In the genomic region with DNA sequence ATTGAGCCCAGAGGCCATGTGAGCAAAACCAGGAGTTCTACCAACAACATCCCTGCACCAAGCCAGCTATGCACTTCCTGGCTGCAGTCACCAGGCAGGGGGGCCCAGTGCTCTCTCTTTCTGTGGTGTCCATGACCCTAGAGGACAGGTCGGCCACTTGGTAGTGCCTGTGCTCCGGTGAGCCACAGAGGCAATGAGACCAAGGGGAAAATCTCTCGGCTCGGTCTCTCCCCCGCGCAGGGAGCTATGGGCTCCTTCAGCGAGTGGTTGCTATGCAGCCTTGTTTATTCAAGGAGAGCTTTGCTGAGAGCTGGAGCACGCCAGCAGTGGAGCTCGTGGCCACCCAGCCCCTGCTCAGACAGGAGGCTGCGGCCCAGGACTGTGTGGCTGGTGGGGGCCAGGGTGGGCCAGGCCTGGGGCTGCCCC, we compare ENCODE assay signal across 9 cellular contexts. TPM values are rescaled to one million over a fixed set of nuclear protein-coding genes. Genes with fewer than 3 reads are reported as not detected.
A peak's percentile ranks its signal among the peaks of the same experiment; 100 is the strongest.
DNase-seq lines count a peak whose midpoint lies in the region; ATAC-seq, FAIRE-seq and TF ChIP-seq lines count a peak whose summit lies in the region.
"Had no signal": no experiment of that assay in that cellular context is flagged by ENCODE, and none has a peak within 500 bp of the region (broad histone marks: within the 10 kb centered on the region; RNA-seq: fewer than 3 reads in every experiment).

Gene TOGARAM2 (plus strand): TSS at position 283 of the 426 bp plus-strand sequence. CDS start 13,537 bp downstream, outside the sequence.

- DNase-seq in DMS153 (lab: John Stamatoyannopoulos, UW) (peak; percentile 57), Panc1 (ENCODE audit: low read depth, low spot score) (no peak), Right ventricle myocardium superior (no peak), pancreas (peak in 1 of 6 donors; percentile 25), WERI-Rb-1 (no peak)
- DNase-seq in activated CD4-positive, CD25-positive, alpha-beta regulatory T cell treated with anti-CD3 and anti-CD28 coated beads, Interleukin-2, amount 50 U/mL, for 72 hours, result no peak
- DNase-seq in activated CD4-positive, CD25-positive, alpha-beta regulatory T cell (lab: John Stamatoyannopoulos, UW), result no peak

- POLR2A ChIA-PET in Panc1 (lab: Charles Lee), result no interaction called here

- in situ Hi-C loops in Panc1 (cut with HindIII; ENCODE audit: low pct_unique_long_range_greater_than_20kb, low sequenced_read_pairs), result no loop called here

- H3K9me3 ChIP-seq in Panc1 (ENCODE audit: control insufficient read depth, insufficient read depth, low read depth, low read length) (no peaks in the 10 kb centered on the region), pancreas (no peaks in the 10 kb centered on the region), WERI-Rb-1 (ENCODE audit: severe bottlenecking) (no peaks in the 10 kb centered on the region)
- H3K9me3 ChIP-seq: tibial artery had no signal

- CTCF ChIA-PET in Panc1 (lab: Charles Lee), result interaction anchor here (0.6 kb wide), 1 partner anchor 134 kb away, joined by 18 read pairs; no protein-coding TSS in a partner anchor

- no peak for TF ChIP-seq CTCF in Panc1 (IDR thresholded peaks at IDR 0.05)
- no peak for TF ChIP-seq CTCF in pancreas (IDR thresholded peaks at IDR 0.05)
- no peak for TF ChIP-seq CTCF in WERI-Rb-1 (IDR thresholded peaks at IDR 0.05; ENCODE audit: low read depth, low read length)

- ATAC-seq in Panc1, result peak; percentile 76
- ATAC-seq in Right ventricle myocardium superior (ENCODE audit: poor library complexity), result peak; percentile 78
- ATAC-seq in pancreas, result peak in 3 of 4 donors; percentile 48 to 85 (median 77)
- ATAC-seq in HG03378 (IDR thresholded peaks at IDR 0.05; ENCODE audit: unreplicated experiment), result no peak

- WGBS in pancreas, 2 donors, result 53 to 57% methylated on average over 10 of the region's 10 CpGs

- H3K36me3 ChIP-seq in Panc1 (ENCODE audit: control insufficient read depth, insufficient read depth, low read length) (no peaks in the 10 kb centered on the region), pancreas (no peaks in the 10 kb centered on the region), WERI-Rb-1 (no peaks in the 10 kb centered on the region)
- H3K36me3 ChIP-seq: tibial artery had no signal

- FAIRE-seq in pancreas (lab: Jason Lieb, UNC), result no peak

- H3K27me3 ChIP-seq in Panc1 (ENCODE audit: control insufficient read depth, insufficient read depth, low read length) (no peaks in the 10 kb centered on the region), pancreas (no peaks in the 10 kb centered on the region), WERI-Rb-1 (ENCODE audit: insufficient read depth, low read depth, severe bottlenecking) (no peaks in the 10 kb centered on the region)

- H3K4me1 ChIP-seq in Panc1 (ENCODE audit: control insufficient read depth, insufficient read depth, low read length) (peaks cover 13% of the 10 kb centered on the region), pancreas (no peaks in the 10 kb centered on the region)

- no peak within 1 kb of the TSS for H3K4me3 ChIP-seq in Panc1 (ENCODE audit: low read depth in 2 of 2, low read length in 2 of 2)
- no peak within 1 kb of the TSS for H3K4me3 ChIP-seq in pancreas
- H3K4me3 ChIP-seq in WERI-Rb-1 (ENCODE audit: low read depth, low read length), result no peak within 1 kb of the TSS
- H3K4me3 ChIP-seq: tibial artery had no signal

- no peak within 1 kb of the TSS for H3K27ac ChIP-seq in Panc1 (ENCODE audit: low read length)
- no peak within 1 kb of the TSS for H3K27ac ChIP-seq in pancreas
- H3K27ac ChIP-seq in WERI-Rb-1, result no peak within 1 kb of the TSS
- H3K27ac ChIP-seq: tibial artery had no signal

- intact Hi-C loops in Panc1 (cut with micrococcal nuclease; ENCODE audit: unreplicated experiment), result no loop called here
- intact Hi-C loops in Right ventricle myocardium superior (cut with DNase I), result no loop called here
- intact Hi-C loops in pancreas (cut with DNase I), result no loop called here

- no TSS peak for BruUV-seq in Panc1 (replicated peaks; lab: Mats Ljungman, UMichigan)

RNA-seq across cellular contexts. Expression of gene TOGARAM2, which starts in this region (rescaled TPM):
- total RNA-seq in Panc1 (2021; ENCODE audit: unreplicated experiment) (0.44 TPM), Right ventricle myocardium superior (42.8 TPM), pancreas (under 1 TPM; 0.03 to 0.94 (median 0.55) TPM)
- not detected for polyA plus RNA-seq in Panc1 (2012; ENCODE audit: insufficient read length)
- 1 to 10 TPM; 3.8 to 9.1 TPM for polyA plus RNA-seq in pancreas

Comparison
In these comparisons a context has a peak if more than half of its experiments do, and no peak if none do; other contexts are left out.
1. RNA of gene TOGARAM2 (total RNA-seq): 42.8 TPM in Right ventricle myocardium superior (single experiment); 0.03 to 0.94 TPM in pancreas and 0.44 TPM in Panc1 (single experiment); every median in the first group is over 10 times any median in the second.
2. Peak in ATAC-seq in Panc1; RNA of the gene not detected or under 1 TPM.